ENCODE assay signal across 10 cellular contexts in the genomic region with DNA sequence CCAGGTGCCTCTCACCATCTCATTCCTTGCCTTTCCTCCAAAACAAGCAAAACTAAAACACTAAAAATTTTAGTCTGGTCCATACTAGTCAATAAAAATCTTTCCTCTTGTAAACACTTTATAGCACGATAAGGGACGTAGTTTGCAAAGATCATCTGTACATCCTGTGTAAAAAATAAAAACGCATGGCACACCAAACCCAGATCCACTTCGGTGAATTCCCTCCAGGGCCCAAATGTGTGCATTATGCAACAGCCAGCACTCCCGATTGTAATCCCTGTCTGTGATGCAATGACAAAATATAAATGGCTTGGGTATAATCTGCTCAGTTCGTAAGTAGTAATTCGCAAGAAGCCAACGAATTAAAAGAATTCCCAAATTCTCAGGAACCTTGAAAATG. TPM values are rescaled to one million over a fixed set of nuclear protein-coding genes. Genes with fewer than 3 reads are reported as not detected.
DNase-seq lines count a peak whose midpoint lies in the region; ATAC-seq, FAIRE-seq and TF ChIP-seq lines count a peak whose summit lies in the region.
"Had no signal": no experiment of that assay in that cellular context is flagged by ENCODE, and none has a peak within 500 bp of the region (broad histone marks: within the 10 kb centered on the region; RNA-seq: fewer than 3 reads in every experiment).

No MANE protein-coding gene starts in this region.

- no peak overlapping the region for H2AFZ ChIP-seq in GM12878 (ENCODE audit: control insufficient read depth, low read depth, low read length)

- H3K9ac ChIP-seq in BLaER1 (no peak overlapping the region; the same call in 1 of the 2 replicates), HUES6 (ENCODE audit: low read length) (peak overlapping the region; percentile 94), GM12878 (ENCODE audit: control insufficient read depth, insufficient read depth, low read length) (no peak overlapping the region)

- H3K4me3 ChIP-seq in BLaER1 (no peak overlapping the region), HUES6 (ENCODE audit: low read depth, low read length) (peak overlapping the region; percentile 86), GM12878 (no peak overlapping the region)

- H4K20me1 ChIP-seq in BLaER1 (no peaks in the 10 kb centered on the region), GM12878 (ENCODE audit: control insufficient read depth, insufficient read depth) (no peaks in the 10 kb centered on the region)

- TSS peak; percentile 46 for BruUV-seq in GM12878 (replicated peaks; lab: Mats Ljungman, UMichigan)

- intact Hi-C loops in GM12878 (cut with micrococcal nuclease; ENCODE audit: unreplicated experiment) = no loop called here

- no peak for TF ChIP-seq RAD21 in GM12878 (IDR thresholded peaks at IDR 0.05; ENCODE audit: insufficient read depth, low read depth, low read length)

- H3K9me3 ChIP-seq in BLaER1 (no peaks in the 10 kb centered on the region), HUES6 (ENCODE audit: control insufficient read depth, insufficient read depth, low read depth, low read length) (no peaks in the 10 kb centered on the region), GM12878 (replicated peaks; ENCODE audit: control insufficient read depth, insufficient read depth, low read length) (no peaks in the 10 kb centered on the region)

- H3K27me3 ChIP-seq in BLaER1 = peaks cover 30% of the 10 kb centered on the region
- no peaks in the 10 kb centered on the region for H3K27me3 ChIP-seq in HUES6 (ENCODE audit: control insufficient read depth, insufficient read depth, low read length)
- H3K27me3 ChIP-seq in GM12878 (replicated peaks in 1 of 2; ENCODE audit: control insufficient read depth in 2 of 2, insufficient read depth in 2 of 2, low read length in 1 of 2) = peaks cover 0 to 5% of the 10 kb centered on the region in 2 experiments; a peak in 3 of 4 replicates

- POLR2A ChIA-PET in GM12878 (lab: Charles Lee) = no interaction called here

- FAIRE-seq in GM12878 (lab: Jason Lieb, UNC) = no peak

- TF ChIP-seq EP300 in GM12878 (IDR thresholded peaks at IDR 0.05; ENCODE audit: borderline replicate concordance in 1 of 2, control insufficient read depth in 1 of 2, low read depth in 2 of 2, low read length in 2 of 2) = no peak

- no peak for DNase-seq in GM12878 (ENCODE audit: low read depth, low spot score)
- DNase-seq in medulla oblongata (ENCODE audit: extremely low spot score) = peak; percentile 58
- no peak for DNase-seq in occipital lobe (lab: John Stamatoyannopoulos, UW)
- DNase-seq: mesenchymal stem cell, SIG-M5 had no signal

- SMC1A ChIA-PET in GM12878 (lab: Charles Lee; ENCODE audit: uncharacterized antibody, unreplicated experiment) = no interaction called here

- no peak for TF ChIP-seq POLR2A in GM12878 (IDR thresholded peaks at IDR 0.05; ENCODE audit: low read depth, low read length)

- H3K4me2 ChIP-seq in BLaER1 = peak overlapping the region; percentile 90
- H3K4me2 ChIP-seq in GM12878 (ENCODE audit: control insufficient read depth, insufficient read depth) = peak overlapping the region; percentile 79; the same call in 1 of the 2 replicates

- H3K4me1 ChIP-seq in BLaER1 (peaks cover 15% of the 10 kb centered on the region), HUES6 (ENCODE audit: control insufficient read depth, insufficient read depth, low read length) (peaks cover 51% of the 10 kb centered on the region), GM12878 (ENCODE audit: control insufficient read depth, insufficient read depth, low read length) (no peaks in the 10 kb centered on the region)

- WGBS in GM12878 (ENCODE audit: insufficient coverage, insufficient replicate concordance, low lambda C conversion rate, missing lambda C conversion rate) = 96% methylated on average over 8 of the region's 8 CpGs

- TF ChIP-seq CTCF in GM12878 (IDR thresholded peaks at IDR 0.05 in 2 of 3, conservative IDR thresholded peaks at IDR 0.05 in 1 of 3; ENCODE audit: control insufficient read depth in 2 of 3, extremely low read depth in 1 of 3, insufficient read depth in 1 of 3, low read depth in 3 of 3, low read length in 3 of 3) = no peak

- no peaks in the 10 kb centered on the region for H3K36me3 ChIP-seq in BLaER1
- H3K36me3 ChIP-seq in HUES6 (ENCODE audit: control insufficient read depth, insufficient read depth, low read length) = no peaks in the 10 kb centered on the region
- no peaks in the 10 kb centered on the region for H3K36me3 ChIP-seq in GM12878 (ENCODE audit: control insufficient read depth in 2 of 2, insufficient read depth in 2 of 2, low read length in 1 of 2)

- ATAC-seq in GM12878 (no peak), GM18907 (IDR thresholded peaks at IDR 0.05; ENCODE audit: unreplicated experiment) (no peak), HG03280 (IDR thresholded peaks at IDR 0.05; ENCODE audit: unreplicated experiment) (no peak), GM19455 (IDR thresholded peaks at IDR 0.05; ENCODE audit: unreplicated experiment) (no peak)

- in situ Hi-C loops in GM12878 (cut with MboI) = no loop called here

- no peak overlapping the region for H3K27ac ChIP-seq in BLaER1
- H3K27ac ChIP-seq in HUES6 (ENCODE audit: low read depth, low read length) = peak overlapping the region; percentile 81
- no peak overlapping the region for H3K27ac ChIP-seq in GM12878 (ENCODE audit: control insufficient read depth, insufficient read depth)

- H3K79me2 ChIP-seq in GM12878 (ENCODE audit: control insufficient read depth, insufficient read depth, low read length) = no peaks in the 10 kb centered on the region; the same call in 1 of the 2 replicates

- CTCF ChIA-PET in GM12878 (lab: Yijun Ruan, JAX) = interaction anchor here (0.9 kb wide), 1 partner anchor 11 kb away, joined by 3 read pairs; no protein-coding TSS in a partner anchor

- RAD21 ChIA-PET in GM12878 (lab: Charles Lee; ENCODE audit: unreplicated experiment) = no interaction called here

TF ChIP-seq in GM12878, 131 proteins besides CTCF, POLR2A, EP300 and RAD21:
- no peak for TF ChIP-seq PAX5 (IDR thresholded peaks at IDR 0.05; ENCODE audit: borderline replicate concordance, low read depth, low read length)

RNA-seq across cellular contexts. Expression of a gene that starts 1.4 kb away (rescaled TPM):
- total RNA-seq in GM12878 (2013; cell fraction: nucleolus; rRNA removed) = 1.3 and 2.4 TPM in 2 replicates
- total RNA-seq in GM12878 (2014; rRNA removed) (4.9 and 6.5 TPM in 2 replicates), GM12878 (2014; rRNA removed; fragmentation: Illumina TruSeq; extraction: Trizol) (4.7 and 5.2 TPM in 2 replicates), GM12878 (2021) (4.1 and 4.5 TPM in 2 replicates), occipital lobe (90.6 TPM)
- 0.22 TPM for polyA plus RNA-seq in GM12878 (2011; ENCODE audit: low read depth)
- polyA plus RNA-seq in GM12878 (2011; rRNA removed) (15.4 and 25.9 TPM in 2 replicates), GM12878 (2014; fragmentation: Illumina TruSeq; extraction: Trizol) (3.4 and 4.6 TPM in 2 replicates), GM12878 (2014; fragmentation: Nextera tagmentation; extraction: Ambion mirVana) (under 1 TPM; 0.37 to 0.46 TPM), GM12878 (2014; rRNA removed) (1.7 and 4.8 TPM in 2 replicates), GM12878 (2016; fragmentation: Nextera tagmentation; extraction: Ambion mirVana) (1 to 10 TPM; 4.9 to 5.9 TPM)
- polyA plus RNA-seq in GM12878 (2011; cell fraction: cytosol; rRNA removed) = 7.0 and 7.7 TPM in 2 replicates
- polyA plus RNA-seq in GM12878 (2011; cell fraction: nucleus; rRNA removed) = 13.1 and 13.9 TPM in 2 replicates
- polyA plus RNA-seq in GM12878 (2012) = 0.38 and 0.93 TPM in 2 replicates
- polyA minus RNA-seq in GM12878 (2011; rRNA and poly(A)+ RNA removed) = 22.1 and 31.3 TPM in 2 replicates
- 8.6 and 11.4 TPM in 2 replicates for polyA minus RNA-seq in GM12878 (2011; cell fraction: cytosol; rRNA and poly(A)+ RNA removed)
- 14.6 and 22.4 TPM in 2 replicates for polyA minus RNA-seq in GM12878 (2011; cell fraction: nucleus; rRNA and poly(A)+ RNA removed)

Comparison
In these comparisons a context has a peak if more than half of its experiments do, and no peak if none do; other contexts are left out.
1. RNA of a gene that starts 1.4 kb away (total RNA-seq): 90.6 TPM in occipital lobe (single experiment); 1.3 to 6.5 TPM in GM12878; every median in the first group is over 10 times any median in the second.